Comparison of ENCODE assay signal across 1 cellular context in genomic region chr6:135179920-135180457, GRCh38.
TF ChIP-seq lines count a peak whose summit lies in the region.

No MANE protein-coding gene starts in this region.

TF ChIP-seq in GM12878, 131 proteins besides CTCF, POLR2A, EP300 and RAD21 (continued from another document):
- peak; percentile 54 for TF ChIP-seq CUX1 (IDR thresholded peaks at IDR 0.05; ENCODE audit: insufficient replicate concordance, low read depth, low read length)
